16 cellular contexts compared by ENCODE assay signal in genomic region chr19:4624301-4624700, GRCh38. TPM values are rescaled to one million over a fixed set of nuclear protein-coding genes. Genes with fewer than 3 reads are reported as not detected.
DNase-seq lines count a peak whose midpoint lies in the region; ATAC-seq, FAIRE-seq and TF ChIP-seq lines count a peak whose summit lies in the region.
"Had no signal": no experiment of that assay in that cellular context is flagged by ENCODE, and none has a peak within 500 bp of the region (broad histone marks: within the 10 kb centered on the region; RNA-seq: fewer than 3 reads in every experiment).

No MANE protein-coding gene starts in this region.

- peak overlapping the region; percentile 40; the same call in 1 of the 2 replicates for H2BK5ac ChIP-seq in H1 (ENCODE audit: low read depth, low read length)

- peaks cover 10% of the 10 kb centered on the region for H3K4me1 Mint-ChIP-seq in type B pancreatic cell (ENCODE audit: unreplicated experiment)
- no peaks in the 10 kb centered on the region for H3K4me1 Mint-ChIP-seq in activated T-cell treated with anti-CD3 and anti-CD28 coated beads, Interleukin-2, amount 50 U/mL, for 24 hours (ENCODE audit: low read depth)
- H3K4me1 Mint-ChIP-seq: CD4-positive, CD25-positive, alpha-beta regulatory T cell had no signal

- H2BK15ac ChIP-seq in H1 (ENCODE audit: low read length): 0 out of 2 replicates have a peak overlapping the region, but pooled peaks have one; percentile 81

- H3K9ac ChIP-seq in H1 (replicated peaks in 1 of 4; ENCODE audit: extremely low read depth in 1 of 4, low read depth in 3 of 4, low read length in 3 of 4): no peak overlapping the region
- H3K9ac ChIP-seq: SK-N-SH had no signal

- peaks cover 30% of the 10 kb centered on the region for H3K4me1 ChIP-seq in cardiac muscle cell (ENCODE audit: low read depth)
- H3K4me1 ChIP-seq in H1 (replicated peaks in 1 of 4; ENCODE audit: control insufficient read depth in 3 of 4, insufficient read depth in 4 of 4, low read length in 3 of 4): no peaks in the 10 kb centered on the region; a peak in 2 of 7 replicates

- peak overlapping the region; percentile 61 for H3K4me3 Mint-ChIP-seq in type B pancreatic cell
- no peak overlapping the region for H3K4me3 Mint-ChIP-seq in activated T-cell treated with anti-CD3 and anti-CD28 coated beads, Interleukin-2, amount 50 U/mL, for 24 hours
- H3K4me3 Mint-ChIP-seq: CD4-positive, CD25-positive, alpha-beta regulatory T cell had no signal

- no peak overlapping the region for H3K4me2 ChIP-seq in H1 (ENCODE audit: insufficient read depth in 1 of 2, low read depth in 2 of 2, low read length in 2 of 2)
- H3K4me2 ChIP-seq: PC-9, SK-N-SH had no signal

- no peak overlapping the region for H2AFZ ChIP-seq in H1 (ENCODE audit: low read length)
- H2AFZ ChIP-seq: PC-9 had no signal

- H3K27me3 ChIP-seq in cardiac muscle cell: no peaks in the 10 kb centered on the region
- no peaks in the 10 kb centered on the region for H3K27me3 ChIP-seq in H1 (replicated peaks in 1 of 4; ENCODE audit: control insufficient read depth in 3 of 4, extremely low read depth in 1 of 4, insufficient read depth in 3 of 4, low read length in 3 of 4)

- H3K36me3 ChIP-seq in cardiac muscle cell: no peaks in the 10 kb centered on the region
- no peaks in the 10 kb centered on the region for H3K36me3 ChIP-seq in H1 (ENCODE audit: control insufficient read depth in 2 of 4, insufficient read depth in 4 of 4, low read length in 3 of 4)

- WGBS in H1 (ENCODE audit: extremely low coverage in 1 of 2, insufficient coverage in 1 of 2, insufficient read length in 1 of 2, insufficient replicate concordance in 2 of 2, low coverage in 1 of 2, low lambda C conversion rate in 2 of 2, missing lambda C conversion rate in 1 of 2), 2 experiments: 96% methylated on average over 4 of the region's 5 CpGs; no CpG with 5 or more reads in 1 of the 2 experiments

- H2BK20ac ChIP-seq in H1 (ENCODE audit: low read length): no peak overlapping the region

- H3K18ac ChIP-seq in H1 (ENCODE audit: extremely low read depth, low read length): no peak overlapping the region

- H2AK5ac ChIP-seq in H1 (ENCODE audit: low read depth, low read length): no peak overlapping the region

- H2BK120ac ChIP-seq in H1 (replicated peaks; ENCODE audit: low read depth, low read length): peak overlapping the region; percentile 35

- H4K91ac ChIP-seq in H1 (replicated peaks; ENCODE audit: insufficient read length, low read length): peak overlapping the region; percentile 86

- no peak overlapping the region for H4K5ac ChIP-seq in H1 (ENCODE audit: insufficient read length, low read depth, low read length)

- H3K4me3 ChIP-seq in cardiac muscle cell (no peak overlapping the region), H1 (ENCODE audit: extremely low read depth in 1 of 4, insufficient read depth in 2 of 4, low read depth in 3 of 4, low read length in 4 of 4) (no peak overlapping the region)
- H3K4me3 ChIP-seq: PC-9 had no signal

- no peaks in the 10 kb centered on the region for H3K79me2 ChIP-seq in H1 (ENCODE audit: control insufficient read depth in 1 of 2, insufficient read depth in 2 of 2, low read length in 2 of 2)

- H3K23me2 ChIP-seq in H1 (ENCODE audit: low read depth, low read length): no peaks in the 10 kb centered on the region

- H3K4ac ChIP-seq in H1 (replicated peaks; ENCODE audit: insufficient read length, low read depth, low read length): peak overlapping the region; percentile 9

- intact Hi-C loops in Right ventricle myocardium inferior (cut with DNase I): no loop called here

- no peaks in the 10 kb centered on the region for H3K9me3 Mint-ChIP-seq in type B pancreatic cell
- no peaks in the 10 kb centered on the region for H3K9me3 Mint-ChIP-seq in activated T-cell treated with anti-CD3 and anti-CD28 coated beads, Interleukin-2, amount 50 U/mL, for 24 hours

- TF ChIP-seq POLR2A in H1 (IDR thresholded peaks at IDR 0.05; ENCODE audit: control extremely low read depth in 1 of 2, low read depth in 2 of 2, low read length in 2 of 2): no peak

- peak overlapping the region; percentile 51 for H3K27ac Mint-ChIP-seq in type B pancreatic cell
- no peak overlapping the region for H3K27ac Mint-ChIP-seq in activated T-cell treated with anti-CD3 and anti-CD28 coated beads, Interleukin-2, amount 50 U/mL, for 24 hours
- H3K27ac Mint-ChIP-seq: CD4-positive, CD25-positive, alpha-beta regulatory T cell had no signal

- FAIRE-seq in H1 (lab: Jason Lieb, UNC): no peak
- FAIRE-seq: D721Med had no signal

- TF ChIP-seq CTCF in cardiac muscle cell (IDR thresholded peaks at IDR 0.05; ENCODE audit: low read depth, low read length) (no peak), H1 (IDR thresholded peaks at IDR 0.05; ENCODE audit: control extremely low read depth in 1 of 3, insufficient read depth in 1 of 3, low read depth in 1 of 3, low read length in 3 of 3) (no peak), type B pancreatic cell (conservative IDR thresholded peaks at IDR 0.05) (no peak)

- H3K56ac ChIP-seq in H1 (replicated peaks; ENCODE audit: insufficient read length, low read depth, low read length): no peak overlapping the region

- DNase-seq in cardiac muscle cell (ENCODE audit: low read depth in 1 of 2, low spot score in 1 of 2): peak in 1 of 2 donors; percentile 46
- DNase-seq in Right ventricle myocardium inferior (ENCODE audit: missing footprints): no peak
- peak; percentile 57 for DNase-seq in NCI-H128 (lab: John Stamatoyannopoulos, UW; ENCODE audit: unreplicated experiment)
- DNase-seq in H1 (ENCODE audit: low read depth in 1 of 2, low spot score in 2 of 2): no peak
- no peak for DNase-seq in type B pancreatic cell (ENCODE audit: extremely low spot score, unreplicated experiment)
- no peak for DNase-seq in activated T-cell treated with anti-CD3 and anti-CD28 coated beads, Interleukin-2, amount 50 U/mL, for 24 hours
- DNase-seq in SHP77 (lab: John Stamatoyannopoulos, UW): no peak
- DNase-seq: CD4-positive, CD25-positive, alpha-beta regulatory T cell; NCI-H187 treated with DMSO at 0.1 percent for 48 hours; NCI-H446 treated with DMSO at 0.1 percent for 48 hours; NCI-H774; PC-9; SK-N-SH; T-helper 1 cell had no signal

- TF ChIP-seq RAD21 in H1 (IDR thresholded peaks at IDR 0.05 in 1 of 2, conservative IDR thresholded peaks at IDR 0.05 in 1 of 2; ENCODE audit: low read depth in 2 of 2, low read length in 2 of 2): no peak

- no peaks in the 10 kb centered on the region for H4K20me1 ChIP-seq in H1 (replicated peaks in 1 of 2; ENCODE audit: control insufficient read depth in 1 of 2, insufficient read depth in 2 of 2, low read length in 2 of 2)

- CTCF ChIA-PET in H1 (lab: Charles Lee; ENCODE audit: partially characterized antibody): interaction anchor here (0.6 to 16.3 kb wide), 14 partner anchors 9 to 545 kb away, joined by 3 to 316 read pairs (median 3); partner anchors contain the start of genes PLIN5 and TNFAIP8L1

- H3K27ac ChIP-seq in cardiac muscle cell (peak overlapping the region; percentile 43), H1 (ENCODE audit: low read depth, low read length) (no peak overlapping the region)
- H3K27ac ChIP-seq: PC-9 had no signal

- no peaks in the 10 kb centered on the region for H3K36me3 Mint-ChIP-seq in type B pancreatic cell
- H3K36me3 Mint-ChIP-seq in activated T-cell treated with anti-CD3 and anti-CD28 coated beads, Interleukin-2, amount 50 U/mL, for 24 hours (ENCODE audit: low read depth): no peaks in the 10 kb centered on the region
- H3K36me3 Mint-ChIP-seq: CD4-positive, CD25-positive, alpha-beta regulatory T cell had no signal

- H4K8ac ChIP-seq in H1 (ENCODE audit: extremely low read depth, insufficient read depth, low read length): no peak overlapping the region

- no peak for TF ChIP-seq EP300 in H1 (IDR thresholded peaks at IDR 0.05; ENCODE audit: borderline replicate concordance in 1 of 2, low read depth in 2 of 2, low read length in 2 of 2)

- no peak overlapping the region for H3K23ac ChIP-seq in H1 (ENCODE audit: insufficient read length)

- no peaks in the 10 kb centered on the region for H3K27me3 Mint-ChIP-seq in type B pancreatic cell
- H3K27me3 Mint-ChIP-seq in activated T-cell treated with anti-CD3 and anti-CD28 coated beads, Interleukin-2, amount 50 U/mL, for 24 hours: peaks cover 11% of the 10 kb centered on the region

- POLR2A ChIA-PET in H1 (lab: Charles Lee; ENCODE audit: partially characterized antibody): interaction anchor here (0.9 kb wide), 1 partner anchor 47 kb away, joined by 4 read pairs; no protein-coding TSS in a partner anchor

- H3K14ac ChIP-seq in H1 (ENCODE audit: insufficient read length): no peak overlapping the region

- H2BK12ac ChIP-seq in H1 (ENCODE audit: low read depth, low read length): peak overlapping the region; percentile 12; the same call in 1 of the 2 replicates

- no peaks in the 10 kb centered on the region for H3K9me3 ChIP-seq in cardiac muscle cell (ENCODE audit: low read depth)
- H3K9me3 ChIP-seq in H1 (ENCODE audit: insufficient read depth in 2 of 2, low read depth in 1 of 2, low read length in 1 of 2): no peaks in the 10 kb centered on the region
- H3K9me3 ChIP-seq: SK-N-SH had no signal

- no peak for ATAC-seq in Right ventricle myocardium inferior
- ATAC-seq in GM21515 (IDR thresholded peaks at IDR 0.05; ENCODE audit: unreplicated experiment): no peak

- no peaks in the 10 kb centered on the region for H3K79me1 ChIP-seq in H1 (ENCODE audit: low read depth, low read length)

RNA-seq across cellular contexts. Expression of gene TNFAIP8L1, which starts 15.0 kb away (rescaled TPM):
- total RNA-seq in cardiac muscle cell (2.2 and 18.1 TPM in 2 replicates), Right ventricle myocardium inferior (4.4 TPM), type B pancreatic cell (ENCODE audit: low replicate concordance) (4.3 and 8.9 TPM in 2 replicates)
- polyA plus RNA-seq in cardiac muscle cell (5.1 and 18.7 TPM in 2 replicates), H1 (2011; rRNA removed) (3.2 and 5.5 TPM in 2 replicates)
- total RNA-seq in H1 (2021; fragmentation: NEBNext Ultra II Directional; extraction: Animal tissue kit (Norgen Biotek cat#: 25700)): 5.9 and 6.1 TPM in 2 replicates
- 4.2 TPM for polyA plus RNA-seq in H1 (2011; cell fraction: cytosol; rRNA removed)
- 4.8 TPM for polyA plus RNA-seq in H1 (2011; cell fraction: nucleus; rRNA removed)
- polyA plus RNA-seq in H1 (2012, experiment 1 of 2): 4.8 to 5.2 TPM (median 5.0 TPM) in 4 replicates
- 5.8 TPM for polyA plus RNA-seq in H1 (2012, experiment 2 of 2)
- polyA plus RNA-seq in H1 (2013, experiment 1 of 2): 5.3 TPM
- polyA plus RNA-seq in H1 (2013, experiment 2 of 2): 5.9 TPM
- polyA minus RNA-seq in H1 (2011; rRNA and poly(A)+ RNA removed): 2.1 and 3.2 TPM in 2 replicates
- polyA minus RNA-seq in H1 (2011; cell fraction: cytosol; rRNA and poly(A)+ RNA removed): 2.3 TPM
- 3.2 TPM for polyA minus RNA-seq in H1 (2011; cell fraction: nucleus; rRNA and poly(A)+ RNA removed)

RNA-seq across cellular contexts. Expression of gene MYDGF, which starts 45.8 kb away (rescaled TPM):
- 47.9 and 107 TPM in 2 replicates for total RNA-seq in cardiac muscle cell
- 122 and 206 TPM in 2 replicates for polyA plus RNA-seq in cardiac muscle cell
- 29.8 TPM for total RNA-seq in Right ventricle myocardium inferior
- 51.1 and 53.1 TPM in 2 replicates for total RNA-seq in H1 (2021; fragmentation: NEBNext Ultra II Directional; extraction: Animal tissue kit (Norgen Biotek cat#: 25700))
- 40.6 and 81.0 TPM in 2 replicates for polyA plus RNA-seq in H1 (2011; rRNA removed)
- 75.6 TPM for polyA plus RNA-seq in H1 (2011; cell fraction: cytosol; rRNA removed)
- 81.2 TPM for polyA plus RNA-seq in H1 (2011; cell fraction: nucleus; rRNA removed)
- 72.8 to 95.3 TPM (median 83.7 TPM) in 4 replicates for polyA plus RNA-seq in H1 (2012, experiment 1 of 2)
- 107 TPM for polyA plus RNA-seq in H1 (2012, experiment 2 of 2)
- 61.2 TPM for polyA plus RNA-seq in H1 (2013, experiment 1 of 2)
- 68.4 TPM for polyA plus RNA-seq in H1 (2013, experiment 2 of 2)
- 9.9 and 21.7 TPM in 2 replicates for polyA minus RNA-seq in H1 (2011; rRNA and poly(A)+ RNA removed)
- polyA minus RNA-seq in H1 (2011; cell fraction: cytosol; rRNA and poly(A)+ RNA removed): 28.2 TPM
- polyA minus RNA-seq in H1 (2011; cell fraction: nucleus; rRNA and poly(A)+ RNA removed): 19.1 TPM
- 57.5 and 63.7 TPM in 2 replicates for total RNA-seq in type B pancreatic cell (ENCODE audit: low replicate concordance)
